In genomic region chr12:112422531-112422930, GRCh38 we compare ENCODE assay signal across 12 cellular contexts. TPM values are rescaled to one million over a fixed set of nuclear protein-coding genes. Genes with fewer than 3 reads are reported as not detected.
DNase-seq lines count a peak whose midpoint lies in the region; ATAC-seq and TF ChIP-seq lines count a peak whose summit lies in the region.
"Had no signal": no experiment of that assay in that cellular context is flagged by ENCODE, and none has a peak within 500 bp of the region (broad histone marks: within the 10 kb centered on the region; RNA-seq: fewer than 3 reads in every experiment).

No MANE protein-coding gene starts in this region.

- H3K4me1 ChIP-seq in PC-9 (replicated peaks; ENCODE audit: insufficient read depth) (peaks cover 13% of the 10 kb centered on the region), Karpas-422 (ENCODE audit: low read length) (peaks cover 40% of the 10 kb centered on the region)
- H3K4me1 ChIP-seq: SJCRH30 had no signal

- BruUV-seq in PC-9 (replicated peaks; lab: Mats Ljungman, UMichigan) = no TSS peak

- H3K4me3 Mint-ChIP-seq in natural killer cell (no peak overlapping the region), nephron (peak overlapping the region; percentile 6 to 20 (median 7))
- H3K4me3 Mint-ChIP-seq in natural killer cell treated with Interleukin-12 subunit alpha and Interleukin-12 subunit beta and Interleukin-15 and Interleukin-18, amount 100 ng/mL, for 72 hours = no peak overlapping the region

- H4K20me1 ChIP-seq in PC-9 (ENCODE audit: insufficient read depth) (peaks cover 66% of the 10 kb centered on the region), Karpas-422 (ENCODE audit: insufficient read depth, low read depth, low read length) (peaks cover 6% of the 10 kb centered on the region)

- H3K9me2 ChIP-seq in PC-9 (ENCODE audit: insufficient read depth) = no peaks in the 10 kb centered on the region
- H3K9me2 ChIP-seq in Karpas-422 (replicated peaks; ENCODE audit: insufficient read depth, low read length) = no peaks in the 10 kb centered on the region

- H3K4me2 ChIP-seq in PC-9 (no peak overlapping the region), Karpas-422 (ENCODE audit: low read depth, low read length, poor library complexity, severe bottlenecking) (no peak overlapping the region)

- H3K9me3 ChIP-seq in PC-9 (ENCODE audit: insufficient read depth, low read depth) (no peaks in the 10 kb centered on the region), Karpas-422 (ENCODE audit: low read length) (no peaks in the 10 kb centered on the region)
- H3K9me3 ChIP-seq: SJCRH30 had no signal

- H3K27ac ChIP-seq in PC-9 (no peak overlapping the region), Karpas-422 (ENCODE audit: low read length) (no peak overlapping the region)
- H3K27ac ChIP-seq: SJCRH30 had no signal

- H3K36me3 Mint-ChIP-seq in natural killer cell (no peaks in the 10 kb centered on the region), nephron (ENCODE audit: low read depth) (no peaks in the 10 kb centered on the region)
- peaks cover 6% of the 10 kb centered on the region for H3K36me3 Mint-ChIP-seq in natural killer cell treated with Interleukin-12 subunit alpha and Interleukin-12 subunit beta and Interleukin-15 and Interleukin-18, amount 100 ng/mL, for 72 hours

- no peak for TF ChIP-seq CTCF in natural killer cell (IDR thresholded peaks at IDR 0.05)
- TF ChIP-seq CTCF in fibroblast of mammary gland (conservative IDR thresholded peaks at IDR 0.05; ENCODE audit: control insufficient read depth, insufficient read depth, low read depth, low read length) = no peak
- TF ChIP-seq CTCF in nephron (IDR thresholded peaks at IDR 0.05; ENCODE audit: unreplicated experiment in 3 of 3) = no peak
- TF ChIP-seq CTCF in PC-9 (conservative IDR thresholded peaks at IDR 0.05) = no peak

- H3K36me3 ChIP-seq in PC-9 (ENCODE audit: low read depth) = peaks cover 7% of the 10 kb centered on the region; the same call in 1 of the 2 replicates
- H3K36me3 ChIP-seq in Karpas-422 (ENCODE audit: insufficient read depth, low read length) = peaks cover 12% of the 10 kb centered on the region; the same call in 1 of the 2 replicates
- H3K36me3 ChIP-seq: SJCRH30 had no signal

- H3K27ac Mint-ChIP-seq in natural killer cell = peak overlapping the region; percentile 8 to 60
- no peak overlapping the region for H3K27ac Mint-ChIP-seq in natural killer cell treated with Interleukin-12 subunit alpha and Interleukin-12 subunit beta and Interleukin-15 and Interleukin-18, amount 100 ng/mL, for 72 hours
- H3K27ac Mint-ChIP-seq in nephron = peak overlapping the region in 2 of 3 experiments; percentile 11 to 18

- peaks cover 21% of the 10 kb centered on the region; the same call in 1 of the 2 replicates for H3F3A ChIP-seq in PC-9 (ENCODE audit: insufficient read depth, low read depth)

- no peak for ATAC-seq in natural killer cell
- ATAC-seq in natural killer cell treated with Interleukin-12 subunit alpha and Interleukin-12 subunit beta and Interleukin-15 and Interleukin-18, amount 100 ng/mL, for 72 hours = no peak
- no peak for ATAC-seq in GM21528 (IDR thresholded peaks at IDR 0.05; ENCODE audit: low FRiP score, unreplicated experiment)

- no peak overlapping the region for H2AFZ ChIP-seq in PC-9
- no peak overlapping the region for H2AFZ ChIP-seq in Karpas-422 (ENCODE audit: low read length)

- peaks cover 87% of the 10 kb centered on the region for H3K79me2 ChIP-seq in PC-9 (ENCODE audit: low read depth)
- H3K79me2 ChIP-seq in Karpas-422 (ENCODE audit: low read length) = peaks cover 86% of the 10 kb centered on the region

- H3K4me3 ChIP-seq in fibroblast of mammary gland (ENCODE audit: control insufficient read depth, low read depth, low read length) (no peak overlapping the region), PC-9 (no peak overlapping the region), Karpas-422 (ENCODE audit: low read length) (no peak overlapping the region)
- H3K4me3 ChIP-seq: SJCRH30 had no signal

- intact Hi-C loops in natural killer cell (cut with micrococcal nuclease) = no loop called here
- intact Hi-C loops in PC-9 (cut with micrococcal nuclease; ENCODE audit: unreplicated experiment) = no loop called here

- DNase-seq in natural killer cell = no peak
- no peak for DNase-seq in natural killer cell treated with Interleukin-12 subunit alpha and Interleukin-12 subunit beta and Interleukin-15 and Interleukin-18, amount 100 ng/mL, for 72 hours (ENCODE audit: low spot score)
- peak; percentile 57 for DNase-seq in fibroblast of mammary gland (ENCODE audit: low read depth)
- no peak for DNase-seq in PC-9
- no peak for DNase-seq in Karpas-422
- DNase-seq in RKO (ENCODE audit: low spot score) = no peak
- DNase-seq: activated CD4-positive, CD25-positive, alpha-beta regulatory T cell treated with anti-CD3 and anti-CD28 coated beads, Interleukin-2, amount 50 U/mL, for 72 hours; activated naive CD4-positive, alpha-beta T cell treated with Interleukin-2 at 50 U/mL for 16 hours; H7; SJCRH30 had no signal

- no peak overlapping the region for H3K9ac ChIP-seq in Karpas-422 (ENCODE audit: low read length)

- POLR2A ChIA-PET in PC-9 (lab: Charles Lee; ENCODE audit: unreplicated experiment) = no interaction called here

- peaks cover 51% of the 10 kb centered on the region in 2 donors for H3K4me1 Mint-ChIP-seq in natural killer cell
- H3K4me1 Mint-ChIP-seq in natural killer cell treated with Interleukin-12 subunit alpha and Interleukin-12 subunit beta and Interleukin-15 and Interleukin-18, amount 100 ng/mL, for 72 hours (ENCODE audit: low read depth in 2 of 2) = peaks cover 41 to 47% of the 10 kb centered on the region in 2 donors
- H3K4me1 Mint-ChIP-seq in nephron = peaks cover 40% of the 10 kb centered on the region

- H3K27me3 Mint-ChIP-seq in natural killer cell (ENCODE audit: low read depth in 2 of 2) (no peaks in the 10 kb centered on the region), nephron (ENCODE audit: low read depth) (no peaks in the 10 kb centered on the region)
- no peaks in the 10 kb centered on the region for H3K27me3 Mint-ChIP-seq in natural killer cell treated with Interleukin-12 subunit alpha and Interleukin-12 subunit beta and Interleukin-15 and Interleukin-18, amount 100 ng/mL, for 72 hours

- H3K9me3 Mint-ChIP-seq in natural killer cell = no peaks in the 10 kb centered on the region
- H3K9me3 Mint-ChIP-seq in natural killer cell treated with Interleukin-12 subunit alpha and Interleukin-12 subunit beta and Interleukin-15 and Interleukin-18, amount 100 ng/mL, for 72 hours = no peaks in the 10 kb centered on the region
- no peaks in the 10 kb centered on the region for H3K9me3 Mint-ChIP-seq in nephron

- CTCF ChIA-PET in PC-9 (lab: Charles Lee) = no interaction called here

- H3K27me3 ChIP-seq in PC-9 (ENCODE audit: insufficient read depth, low read depth) (no peaks in the 10 kb centered on the region), Karpas-422 (ENCODE audit: low read length) (no peaks in the 10 kb centered on the region)
- H3K27me3 ChIP-seq: SJCRH30 had no signal

RNA-seq across cellular contexts. Expression of gene PTPN11, which starts 3.8 kb away (rescaled TPM):
- total RNA-seq in natural killer cell (10 to 100 TPM; 57.3 to 72.1 (median 63.8) TPM), PC-9 (2021) (91.2 and 113 TPM in 2 replicates)
- total RNA-seq in natural killer cell treated with Interleukin-12 subunit alpha and Interleukin-12 subunit beta and Interleukin-15 and Interleukin-18, amount 100 ng/mL, for 72 hours = 100 to 1,000 TPM; 107 to 135 TPM
- total RNA-seq in Karpas-422 (2014; rRNA removed; shearing (Covaris generic); ENCODE audit: low replicate concordance) = 65.3 and 66.3 TPM in 2 replicates

RNA-seq across cellular contexts. Expression of gene RPL6, which starts 13.1 kb away (rescaled TPM):
- total RNA-seq in natural killer cell = 1,000 to 10,000 TPM in 1 of 3 donors, 100 to 1,000 TPM in 2; 893 to 1,024 (median 955) TPM
- total RNA-seq in natural killer cell treated with Interleukin-12 subunit alpha and Interleukin-12 subunit beta and Interleukin-15 and Interleukin-18, amount 100 ng/mL, for 72 hours = 1,000 to 10,000 TPM; 1,014 to 1,216 TPM
- total RNA-seq in PC-9 (2021) = 1,421 and 1,543 TPM in 2 replicates
- total RNA-seq in Karpas-422 (2014; rRNA removed; shearing (Covaris generic); ENCODE audit: low replicate concordance) = 2,259 and 2,811 TPM in 2 replicates

RNA-seq across cellular contexts. Expression of gene HECTD4, which starts 40.3 kb away (rescaled TPM):
- 10 to 100 TPM; 66.9 to 82.6 (median 79.2) TPM for total RNA-seq in natural killer cell
- total RNA-seq in natural killer cell treated with Interleukin-12 subunit alpha and Interleukin-12 subunit beta and Interleukin-15 and Interleukin-18, amount 100 ng/mL, for 72 hours = 10 to 100 TPM; 51.3 to 76.7 TPM
- 37.4 and 39.8 TPM in 2 replicates for total RNA-seq in PC-9 (2021)
- total RNA-seq in Karpas-422 (2014; rRNA removed; shearing (Covaris generic); ENCODE audit: low replicate concordance) = 28.0 and 32.5 TPM in 2 replicates

Comparison
In these comparisons a context has a peak if more than half of its experiments do, and no peak if none do; other contexts are left out.
1. H3K27ac Mint-ChIP-seq: peak in natural killer cell (2 of 2) and nephron (2 of 3); none in natural killer cell treated with Interleukin-12 subunit alpha and Interleukin-12 subunit beta and Interleukin-15 and Interleukin-18, amount 100 ng/mL, for 72 hours (0 of 2).
2. H3K4me3 Mint-ChIP-seq: peak in nephron (3 of 3); none in natural killer cell (single experiment) and natural killer cell treated with Interleukin-12 subunit alpha and Interleukin-12 subunit beta and Interleukin-15 and Interleukin-18, amount 100 ng/mL, for 72 hours (single experiment).